1 cellular context compared by ENCODE assay signal in the genomic region with DNA sequence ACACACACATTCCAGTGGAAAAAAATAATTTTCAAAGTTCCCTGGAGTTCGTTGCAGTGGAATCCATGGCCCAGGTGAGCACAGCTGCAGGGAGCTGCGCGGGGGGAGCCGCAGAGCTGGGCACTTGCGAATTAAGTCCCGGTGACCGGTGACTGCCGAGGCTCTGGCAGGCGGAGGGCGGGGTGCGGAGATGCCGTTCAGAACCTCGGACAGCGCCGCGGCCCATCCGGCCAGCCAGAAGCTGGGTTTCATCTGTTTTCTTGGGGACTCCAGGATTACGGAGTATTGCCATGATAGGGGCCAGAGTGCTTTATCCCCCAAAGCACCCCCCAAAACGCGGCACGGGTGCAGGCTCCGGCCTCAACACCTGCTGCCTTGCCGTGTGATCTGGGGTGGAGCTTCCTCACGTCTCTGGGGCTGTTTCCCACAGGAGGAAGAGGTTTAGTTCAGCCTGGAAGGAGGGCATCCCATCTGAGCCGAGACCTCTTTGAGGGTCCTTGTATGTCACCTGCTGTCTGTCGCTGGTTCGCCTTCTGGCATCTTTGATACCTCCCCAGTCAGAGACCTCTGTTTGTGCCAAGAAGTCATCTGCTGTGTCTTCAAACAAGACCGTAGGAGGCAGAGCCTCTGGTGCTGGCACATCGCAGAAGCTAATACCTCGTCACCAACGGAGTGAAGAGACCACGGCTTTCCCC.
A peak's percentile ranks its signal among the peaks of the same experiment; 100 is the strongest.
TF ChIP-seq lines count a peak whose summit lies in the region.

No MANE protein-coding gene starts in this region.

TF ChIP-seq in HepG2, 621 proteins besides CTCF, POLR2A, EP300 and RAD21 (continued from another document and continues in another):
- TF ChIP-seq, protein P1, sequence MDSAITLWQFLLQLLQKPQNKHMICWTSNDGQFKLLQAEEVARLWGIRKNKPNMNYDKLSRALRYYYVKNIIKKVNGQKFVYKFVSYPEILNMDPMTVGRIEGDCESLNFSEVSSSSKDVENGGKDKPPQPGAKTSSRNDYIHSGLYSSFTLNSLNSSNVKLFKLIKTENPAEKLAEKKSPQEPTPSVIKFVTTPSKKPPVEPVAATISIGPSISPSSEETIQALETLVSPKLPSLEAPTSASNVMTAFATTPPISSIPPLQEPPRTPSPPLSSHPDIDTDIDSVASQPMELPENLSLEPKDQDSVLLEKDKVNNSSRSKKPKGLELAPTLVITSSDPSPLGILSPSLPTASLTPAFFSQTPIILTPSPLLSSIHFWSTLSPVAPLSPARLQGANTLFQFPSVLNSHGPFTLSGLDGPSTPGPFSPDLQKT (CRISPR knock-in tag; IDR thresholded peaks at IDR 0.05; ENCODE audit: borderline replicate concordance), result no peak
- TF ChIP-seq DZIP1 (CRISPR knock-in tag; IDR thresholded peaks at IDR 0.05) (no peak), EHMT2 (IDR thresholded peaks at IDR 0.05; ENCODE audit: borderline replicate concordance, low read depth, low read length) (peak; percentile 97), ZFX (CRISPR knock-in tag; IDR thresholded peaks at IDR 0.05; ENCODE audit: low read depth) (no peak), TBX2 (CRISPR knock-in tag; IDR thresholded peaks at IDR 0.05; ENCODE audit: borderline replicate concordance) (peak; percentile 35; the same call in 1 of the 2 replicates), GFI1 (CRISPR knock-in tag; IDR thresholded peaks at IDR 0.05; ENCODE audit: borderline replicate concordance) (peak; percentile 55; the same call in 1 of the 2 replicates), ZNF367 (CRISPR knock-in tag; IDR thresholded peaks at IDR 0.05; ENCODE audit: borderline replicate concordance) (peak; percentile 77; the same call in 1 of the 2 replicates), IRF2 (CRISPR knock-in tag; IDR thresholded peaks at IDR 0.05) (peak; percentile 83), ZNF331 (CRISPR knock-in tag; IDR thresholded peaks at IDR 0.05) (peak; percentile 88), RELA (CRISPR knock-in tag; IDR thresholded peaks at IDR 0.05) (no peak), HDAC1 (CRISPR knock-in tag; IDR thresholded peaks at IDR 0.05) (no peak), SRSF1 (optimal IDR thresholded peaks at IDR 0.05; ENCODE audit: low read depth, low read length) (no peak), BATF2 (CRISPR knock-in tag; IDR thresholded peaks at IDR 0.05) (no peak), JDP2 (CRISPR knock-in tag; IDR thresholded peaks at IDR 0.05; ENCODE audit: borderline replicate concordance) (no peak; the same call in 1 of the 2 replicates), ZBTB1 (CRISPR knock-in tag; IDR thresholded peaks at IDR 0.05; ENCODE audit: borderline replicate concordance) (peak; percentile 81; the same call in 1 of the 2 replicates), ZNF562 (CRISPR knock-in tag; IDR thresholded peaks at IDR 0.05; ENCODE audit: borderline replicate concordance) (no peak), MYNN (CRISPR knock-in tag; IDR thresholded peaks at IDR 0.05; ENCODE audit: low read depth) (0 out of 2 replicates have a peak, but pooled peaks have one; percentile 54), FOXO1 (CRISPR knock-in tag; IDR thresholded peaks at IDR 0.05) (peak; percentile 39; the same call in 1 of the 2 replicates), HCFC1 (IDR thresholded peaks at IDR 0.05; ENCODE audit: low read depth, low read length) (no peak), ZEB1 (IDR thresholded peaks at IDR 0.05; ENCODE audit: insufficient replicate concordance, low read depth) (no peak), BHLHE40 (IDR thresholded peaks at IDR 0.05; ENCODE audit: low read length) (no peak), ZNF3 (CRISPR knock-in tag; IDR thresholded peaks at IDR 0.05) (no peak), ZNF724P (CRISPR knock-in tag; IDR thresholded peaks at IDR 0.05; ENCODE audit: borderline replicate concordance) (no peak), ZFP82 (CRISPR knock-in tag; IDR thresholded peaks at IDR 0.05; ENCODE audit: borderline replicate concordance) (no peak; the same call in 1 of the 2 replicates), ZBTB7B (CRISPR knock-in tag; IDR thresholded peaks at IDR 0.05) (no peak), SP2 (CRISPR knock-in tag; IDR thresholded peaks at IDR 0.05) (no peak), DPF2 (CRISPR knock-in tag; IDR thresholded peaks at IDR 0.05; ENCODE audit: borderline replicate concordance, low read depth) (no peak), ZNF44 (CRISPR knock-in tag; IDR thresholded peaks at IDR 0.05) (no peak), ZNF761 (CRISPR knock-in tag; conservative IDR thresholded peaks at IDR 0.05) (no peak), IKZF1 (IDR thresholded peaks at IDR 0.05) (no peak), LCORL (IDR thresholded peaks at IDR 0.05) (no peak), LCORL (CRISPR knock-in tag; IDR thresholded peaks at IDR 0.05) (no peak), ZNF768 (CRISPR knock-in tag; IDR thresholded peaks at IDR 0.05) (peak; percentile 74; the same call in 1 of the 2 replicates), ZNF75D (CRISPR knock-in tag; IDR thresholded peaks at IDR 0.05; ENCODE audit: borderline replicate concordance) (peak; percentile 93; the same call in 1 of the 2 replicates), HIVEP1 (CRISPR knock-in tag; IDR thresholded peaks at IDR 0.05) (no peak), BORCS8-MEF2B (CRISPR knock-in tag; IDR thresholded peaks at IDR 0.05) (peak; percentile 85)
- TF ChIP-seq, protein P2, sequence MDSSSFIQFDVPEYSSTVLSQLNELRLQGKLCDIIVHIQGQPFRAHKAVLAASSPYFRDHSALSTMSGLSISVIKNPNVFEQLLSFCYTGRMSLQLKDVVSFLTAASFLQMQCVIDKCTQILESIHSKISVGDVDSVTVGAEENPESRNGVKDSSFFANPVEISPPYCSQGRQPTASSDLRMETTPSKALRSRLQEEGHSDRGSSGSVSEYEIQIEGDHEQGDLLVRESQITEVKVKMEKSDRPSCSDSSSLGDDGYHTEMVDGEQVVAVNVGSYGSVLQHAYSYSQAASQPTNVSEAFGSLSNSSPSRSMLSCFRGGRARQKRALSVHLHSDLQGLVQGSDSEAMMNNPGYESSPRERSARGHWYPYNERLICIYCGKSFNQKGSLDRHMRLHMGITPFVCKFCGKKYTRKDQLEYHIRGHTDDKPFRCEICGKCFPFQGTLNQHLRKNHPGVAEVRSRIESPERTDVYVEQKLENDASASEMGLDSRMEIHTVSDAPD (CRISPR knock-in tag; IDR thresholded peaks at IDR 0.05), result no peak
- TF ChIP-seq, protein P3, sequence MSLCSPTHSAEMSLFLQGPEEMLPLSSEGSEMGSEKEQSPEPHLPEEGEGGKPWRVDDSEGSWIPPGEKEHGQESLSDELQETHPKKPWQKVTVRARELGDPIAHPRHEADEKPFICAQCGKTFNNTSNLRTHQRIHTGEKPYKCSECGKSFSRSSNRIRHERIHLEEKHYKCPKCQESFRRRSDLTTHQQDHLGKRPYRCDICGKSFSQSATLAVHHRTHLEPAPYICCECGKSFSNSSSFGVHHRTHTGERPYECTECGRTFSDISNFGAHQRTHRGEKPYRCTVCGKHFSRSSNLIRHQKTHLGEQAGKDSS (CRISPR knock-in tag; IDR thresholded peaks at IDR 0.05; ENCODE audit: borderline replicate concordance, low read depth), result no peak; the same call in 1 of the 2 replicates
- TF ChIP-seq, protein P4, sequence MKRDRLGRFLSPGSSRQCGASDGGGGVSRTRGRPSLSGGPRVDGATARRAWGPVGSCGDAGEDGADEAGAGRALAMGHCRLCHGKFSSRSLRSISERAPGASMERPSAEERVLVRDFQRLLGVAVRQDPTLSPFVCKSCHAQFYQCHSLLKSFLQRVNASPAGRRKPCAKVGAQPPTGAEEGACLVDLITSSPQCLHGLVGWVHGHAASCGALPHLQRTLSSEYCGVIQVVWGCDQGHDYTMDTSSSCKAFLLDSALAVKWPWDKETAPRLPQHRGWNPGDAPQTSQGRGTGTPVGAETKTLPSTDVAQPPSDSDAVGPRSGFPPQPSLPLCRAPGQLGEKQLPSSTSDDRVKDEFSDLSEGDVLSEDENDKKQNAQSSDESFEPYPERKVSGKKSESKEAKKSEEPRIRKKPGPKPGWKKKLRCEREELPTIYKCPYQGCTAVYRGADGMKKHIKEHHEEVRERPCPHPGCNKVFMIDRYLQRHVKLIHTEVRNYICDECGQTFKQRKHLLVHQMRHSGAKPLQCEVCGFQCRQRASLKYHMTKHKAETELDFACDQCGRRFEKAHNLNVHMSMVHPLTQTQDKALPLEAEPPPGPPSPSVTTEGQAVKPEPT (CRISPR knock-in tag; IDR thresholded peaks at IDR 0.05; ENCODE audit: low read depth), result no peak
- TF ChIP-seq, protein P5, sequence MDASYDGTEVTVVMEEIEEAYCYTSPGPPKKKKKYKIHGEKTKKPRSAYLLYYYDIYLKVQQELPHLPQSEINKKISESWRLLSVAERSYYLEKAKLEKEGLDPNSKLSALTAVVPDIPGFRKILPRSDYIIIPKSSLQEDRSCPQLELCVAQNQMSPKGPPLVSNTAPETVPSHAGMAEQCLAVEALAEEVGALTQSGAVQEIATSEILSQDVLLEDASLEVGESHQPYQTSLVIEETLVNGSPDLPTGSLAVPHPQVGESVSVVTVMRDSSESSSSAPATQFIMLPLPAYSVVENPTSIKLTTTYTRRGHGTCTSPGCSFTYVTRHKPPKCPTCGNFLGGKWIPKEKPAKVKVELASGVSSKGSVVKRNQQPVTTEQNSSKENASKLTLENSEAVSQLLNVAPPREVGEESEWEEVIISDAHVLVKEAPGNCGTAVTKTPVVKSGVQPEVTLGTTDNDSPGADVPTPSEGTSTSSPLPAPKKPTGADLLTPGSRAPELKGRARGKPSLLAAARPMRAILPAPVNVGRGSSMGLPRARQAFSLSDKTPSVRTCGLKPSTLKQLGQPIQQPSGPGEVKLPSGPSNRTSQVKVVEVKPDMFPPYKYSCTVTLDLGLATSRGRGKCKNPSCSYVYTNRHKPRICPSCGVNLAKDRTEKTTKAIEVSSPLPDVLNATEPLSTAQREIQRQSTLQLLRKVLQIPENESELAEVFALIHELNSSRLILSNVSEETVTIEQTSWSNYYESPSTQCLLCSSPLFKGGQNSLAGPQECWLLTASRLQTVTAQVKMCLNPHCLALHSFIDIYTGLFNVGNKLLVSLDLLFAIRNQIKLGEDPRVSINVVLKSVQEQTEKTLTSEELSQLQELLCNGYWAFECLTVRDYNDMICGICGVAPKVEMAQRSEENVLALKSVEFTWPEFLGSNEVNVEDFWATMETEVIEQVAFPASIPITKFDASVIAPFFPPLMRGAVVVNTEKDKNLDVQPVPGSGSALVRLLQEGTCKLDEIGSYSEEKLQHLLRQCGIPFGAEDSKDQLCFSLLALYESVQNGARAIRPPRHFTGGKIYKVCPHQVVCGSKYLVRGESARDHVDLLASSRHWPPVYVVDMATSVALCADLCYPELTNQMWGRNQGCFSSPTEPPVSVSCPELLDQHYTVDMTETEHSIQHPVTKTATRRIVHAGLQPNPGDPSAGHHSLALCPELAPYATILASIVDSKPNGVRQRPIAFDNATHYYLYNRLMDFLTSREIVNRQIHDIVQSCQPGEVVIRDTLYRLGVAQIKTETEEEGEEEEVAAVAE (CRISPR knock-in tag; IDR thresholded peaks at IDR 0.05; ENCODE audit: borderline replicate concordance), result peak; percentile 78; the same call in 1 of the 2 replicates
- TF ChIP-seq, protein P6, sequence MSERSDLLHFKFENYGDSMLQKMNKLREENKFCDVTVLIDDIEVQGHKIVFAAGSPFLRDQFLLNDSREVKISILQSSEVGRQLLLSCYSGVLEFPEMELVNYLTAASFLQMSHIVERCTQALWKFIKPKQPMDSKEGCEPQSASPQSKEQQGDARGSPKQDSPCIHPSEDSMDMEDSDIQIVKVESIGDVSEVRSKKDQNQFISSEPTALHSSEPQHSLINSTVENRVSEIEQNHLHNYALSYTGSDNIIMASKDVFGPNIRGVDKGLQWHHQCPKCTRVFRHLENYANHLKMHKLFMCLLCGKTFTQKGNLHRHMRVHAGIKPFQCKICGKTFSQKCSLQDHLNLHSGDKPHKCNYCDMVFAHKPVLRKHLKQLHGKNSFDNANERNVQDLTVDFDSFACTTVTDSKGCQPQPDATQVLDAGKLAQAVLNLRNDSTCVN (CRISPR knock-in tag; IDR thresholded peaks at IDR 0.05; ENCODE audit: borderline replicate concordance), result peak; percentile 91
- TF ChIP-seq, protein P7, sequence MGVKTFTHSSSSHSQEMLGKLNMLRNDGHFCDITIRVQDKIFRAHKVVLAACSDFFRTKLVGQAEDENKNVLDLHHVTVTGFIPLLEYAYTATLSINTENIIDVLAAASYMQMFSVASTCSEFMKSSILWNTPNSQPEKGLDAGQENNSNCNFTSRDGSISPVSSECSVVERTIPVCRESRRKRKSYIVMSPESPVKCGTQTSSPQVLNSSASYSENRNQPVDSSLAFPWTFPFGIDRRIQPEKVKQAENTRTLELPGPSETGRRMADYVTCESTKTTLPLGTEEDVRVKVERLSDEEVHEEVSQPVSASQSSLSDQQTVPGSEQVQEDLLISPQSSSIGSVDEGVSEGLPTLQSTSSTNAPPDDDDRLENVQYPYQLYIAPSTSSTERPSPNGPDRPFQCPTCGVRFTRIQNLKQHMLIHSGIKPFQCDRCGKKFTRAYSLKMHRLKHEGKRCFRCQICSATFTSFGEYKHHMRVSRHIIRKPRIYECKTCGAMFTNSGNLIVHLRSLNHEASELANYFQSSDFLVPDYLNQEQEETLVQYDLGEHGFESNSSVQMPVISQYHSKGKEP (CRISPR knock-in tag; IDR thresholded peaks at IDR 0.05), result peak; percentile 89; the same call in 1 of the 2 replicates
- TF ChIP-seq, protein P8, sequence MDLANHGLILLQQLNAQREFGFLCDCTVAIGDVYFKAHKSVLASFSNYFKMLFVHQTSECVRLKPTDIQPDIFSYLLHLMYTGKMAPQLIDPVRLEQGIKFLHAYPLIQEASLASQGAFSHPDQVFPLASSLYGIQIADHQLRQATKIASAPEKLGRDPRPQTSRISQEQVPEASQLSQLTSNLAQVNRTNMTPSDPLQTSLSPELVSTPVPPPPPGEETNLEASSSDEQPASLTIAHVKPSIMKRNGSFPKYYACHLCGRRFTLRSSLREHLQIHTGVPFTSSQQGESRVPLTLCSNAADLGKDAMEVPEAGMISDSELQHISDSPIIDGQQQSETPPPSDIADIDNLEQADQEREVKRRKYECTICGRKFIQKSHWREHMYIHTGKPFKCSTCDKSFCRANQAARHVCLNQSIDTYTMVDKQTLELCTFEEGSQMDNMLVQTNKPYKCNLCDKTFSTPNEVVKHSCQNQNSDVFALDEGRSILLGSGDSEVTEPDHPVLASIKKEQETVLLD (CRISPR knock-in tag; IDR thresholded peaks at IDR 0.05; ENCODE audit: low read depth), result peak; percentile 29; the same call in 1 of the 2 replicates
